12 cellular contexts compared by ENCODE assay signal in the genomic region with DNA sequence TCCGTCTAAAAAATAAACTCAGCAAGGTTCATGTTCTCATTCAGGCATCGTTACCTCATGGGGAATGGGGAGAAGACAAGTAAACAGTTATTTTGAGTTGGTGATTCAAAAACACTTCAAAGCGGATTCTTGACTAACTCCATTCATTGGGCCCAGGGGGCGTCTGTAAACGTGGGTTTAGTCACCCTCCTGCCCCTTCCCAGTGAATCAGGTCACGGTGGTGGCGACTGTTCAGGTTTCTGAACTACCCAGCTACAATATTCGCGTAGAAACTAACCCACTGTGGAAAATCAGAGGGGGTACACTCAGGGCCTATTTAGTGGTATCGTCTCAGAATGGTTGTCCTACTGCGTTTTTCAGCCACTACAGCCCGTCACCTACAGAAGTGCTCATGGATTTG. TPM values are rescaled to one million over a fixed set of nuclear protein-coding genes. Genes with fewer than 3 reads are reported as not detected.
DNase-seq lines count a peak whose midpoint lies in the region; ATAC-seq and TF ChIP-seq lines count a peak whose summit lies in the region.
"Had no signal": no experiment of that assay in that cellular context is flagged by ENCODE, and none has a peak within 500 bp of the region (broad histone marks: within the 10 kb centered on the region; RNA-seq: fewer than 3 reads in every experiment).

No MANE protein-coding gene starts in this region.

- no peak for TF ChIP-seq CTCF in WTC11 (IDR thresholded peaks at IDR 0.05)
- TF ChIP-seq CTCF in glutamatergic neuron (IDR thresholded peaks at IDR 0.05; ENCODE audit: partially characterized antibody, unreplicated experiment), result no peak

- H3K9ac ChIP-seq in skeletal muscle tissue (ENCODE audit: low read depth in 1 of 3, low read length in 3 of 3), result no peak overlapping the region

- intact Hi-C loops in activated CD4-positive, alpha-beta T cell treated with anti-CD3 and anti-CD28 coated beads, Interleukin-2, amount 10 ng/mL, durations not matched to agents 24 days and 14 days (cut with micrococcal nuclease), result no loop called here

- no peak overlapping the region for H3K27ac ChIP-seq in skeletal muscle tissue (ENCODE audit: low read depth, low read length)

- H3K9me3 Mint-ChIP-seq in activated CD4-positive, alpha-beta T cell treated with anti-CD3 and anti-CD28 coated beads, Interleukin-2, amount 10 ng/mL, durations not matched to agents 24 days and 14 days, result peaks cover 4% of the 10 kb centered on the region
- H3K9me3 Mint-ChIP-seq in WTC11 (no peaks in the 10 kb centered on the region), glutamatergic neuron (ENCODE audit: unreplicated experiment) (peaks cover 29% of the 10 kb centered on the region)

- H3K4me3 Mint-ChIP-seq in activated CD4-positive, alpha-beta T cell treated with anti-CD3 and anti-CD28 coated beads, Interleukin-2, amount 10 ng/mL, durations not matched to agents 24 days and 14 days, result no peak overlapping the region
- H3K4me3 Mint-ChIP-seq in WTC11 (peak overlapping the region; percentile 93), glutamatergic neuron (ENCODE audit: unreplicated experiment) (peak overlapping the region; percentile 94)

- peak overlapping the region in 2 of 3 donors; percentile 15 to 25 for H3K4me3 ChIP-seq in skeletal muscle tissue (ENCODE audit: low read length in 3 of 3)

- H3K9me3 ChIP-seq in skeletal muscle tissue (ENCODE audit: control insufficient read depth in 3 of 3, low read length in 3 of 3), result no peaks in the 10 kb centered on the region

- peaks cover 6 to 23% (median 20%) of the 10 kb centered on the region in 3 donors for H3K4me1 ChIP-seq in skeletal muscle tissue (ENCODE audit: control insufficient read depth in 3 of 3, insufficient read depth in 3 of 3, low read length in 3 of 3)

- H3K27me3 Mint-ChIP-seq in activated CD4-positive, alpha-beta T cell treated with anti-CD3 and anti-CD28 coated beads, Interleukin-2, amount 10 ng/mL, durations not matched to agents 24 days and 14 days, result peaks cover 70% of the 10 kb centered on the region
- peaks cover 57% of the 10 kb centered on the region for H3K27me3 Mint-ChIP-seq in WTC11 (ENCODE audit: low read depth)
- peaks cover 41% of the 10 kb centered on the region for H3K27me3 Mint-ChIP-seq in glutamatergic neuron (ENCODE audit: unreplicated experiment)

- peaks cover 3% of the 10 kb centered on the region for H3K36me3 Mint-ChIP-seq in activated CD4-positive, alpha-beta T cell treated with anti-CD3 and anti-CD28 coated beads, Interleukin-2, amount 10 ng/mL, durations not matched to agents 24 days and 14 days (ENCODE audit: low read depth)
- H3K36me3 Mint-ChIP-seq in WTC11 (no peaks in the 10 kb centered on the region), glutamatergic neuron (ENCODE audit: unreplicated experiment) (peaks cover 9% of the 10 kb centered on the region)

- H3K27ac Mint-ChIP-seq in activated CD4-positive, alpha-beta T cell treated with anti-CD3 and anti-CD28 coated beads, Interleukin-2, amount 10 ng/mL, durations not matched to agents 24 days and 14 days, result no peak overlapping the region
- H3K27ac Mint-ChIP-seq in WTC11 (no peak overlapping the region), glutamatergic neuron (ENCODE audit: unreplicated experiment) (no peak overlapping the region)

- CTCF ChIA-PET in WTC11 (lab: Charles Lee), result interaction anchor here (0.5 to 1.3 kb wide), 3 partner anchors 17 to 31 kb away, joined by 3 to 6 read pairs (median 3); no protein-coding TSS in a partner anchor

- H3K27me3 ChIP-seq in skeletal muscle tissue (ENCODE audit: control insufficient read depth in 3 of 3, insufficient read depth in 3 of 3, low read length in 3 of 3), result peaks cover 0 to 55% (median 45%) of the 10 kb centered on the region in 3 donors

- H3K36me3 ChIP-seq in skeletal muscle tissue (ENCODE audit: control insufficient read depth in 3 of 3, insufficient read depth in 3 of 3, low read length in 3 of 3), result no peaks in the 10 kb centered on the region

- H3K4me1 Mint-ChIP-seq in activated CD4-positive, alpha-beta T cell treated with anti-CD3 and anti-CD28 coated beads, Interleukin-2, amount 10 ng/mL, durations not matched to agents 24 days and 14 days, result peaks cover 58% of the 10 kb centered on the region
- H3K4me1 Mint-ChIP-seq in WTC11 (peaks cover 38% of the 10 kb centered on the region), glutamatergic neuron (ENCODE audit: low read depth, unreplicated experiment) (peaks cover 8% of the 10 kb centered on the region)

- POLR2A ChIA-PET in WTC11 (lab: Charles Lee), result interaction anchor here (0.6 to 0.7 kb wide), 2 partner anchors 56 to 247 kb away, joined by 3 read pairs; no protein-coding TSS in a partner anchor

- peak; percentile 46 for DNase-seq in activated CD4-positive, alpha-beta T cell treated with anti-CD3 and anti-CD28 coated beads for 48 hours
- no peak for DNase-seq in activated CD4-positive, alpha-beta T cell treated with anti-CD3 and anti-CD28 coated beads, Interleukin-2, amount 10 ng/mL, durations not matched to agents 24 days and 14 days
- DNase-seq in WTC11 (ENCODE audit: low spot score) (no peak), glutamatergic neuron (no peak), medulla oblongata (ENCODE audit: extremely low spot score) (no peak)
- DNase-seq: GF-D8; NCI-H774; stimulated activated naive CD4-positive, alpha-beta T cell treated with Interleukin-2 at 50 U/mL for 16 hours had no signal

- ATAC-seq in WTC11 (no peak), GM21381 (IDR thresholded peaks at IDR 0.05; ENCODE audit: unreplicated experiment) (no peak), HG03354 (IDR thresholded peaks at IDR 0.05; ENCODE audit: poor library complexity, severe bottlenecking, unreplicated experiment) (no peak)

TF ChIP-seq in WTC11, 78 proteins besides CTCF, POLR2A, EP300 and RAD21:
- TF ChIP-seq NR1H2 (CRISPR knock-in tag; IDR thresholded peaks at IDR 0.05), result no peak
- TF ChIP-seq EMX1 (CRISPR knock-in tag; IDR thresholded peaks at IDR 0.05), result no peak
- 0 out of 2 replicates have a peak, but pooled peaks have one; percentile 17 for TF ChIP-seq ZNF121 (CRISPR knock-in tag; IDR thresholded peaks at IDR 0.05)
- no peak for TF ChIP-seq RORB (CRISPR knock-in tag; IDR thresholded peaks at IDR 0.05)
- TF ChIP-seq, protein P1, sequence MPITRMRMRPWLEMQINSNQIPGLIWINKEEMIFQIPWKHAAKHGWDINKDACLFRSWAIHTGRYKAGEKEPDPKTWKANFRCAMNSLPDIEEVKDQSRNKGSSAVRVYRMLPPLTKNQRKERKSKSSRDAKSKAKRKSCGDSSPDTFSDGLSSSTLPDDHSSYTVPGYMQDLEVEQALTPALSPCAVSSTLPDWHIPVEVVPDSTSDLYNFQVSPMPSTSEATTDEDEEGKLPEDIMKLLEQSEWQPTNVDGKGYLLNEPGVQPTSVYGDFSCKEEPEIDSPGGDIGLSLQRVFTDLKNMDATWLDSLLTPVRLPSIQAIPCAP (CRISPR knock-in tag; IDR thresholded peaks at IDR 0.05), result no peak

RNA-seq across cellular contexts. Expression of a gene that starts 15.2 kb away (rescaled TPM):
- not detected in 2 replicates for total RNA-seq in activated CD4-positive, alpha-beta T cell treated with anti-CD3 and anti-CD28 coated beads, Interleukin-2, amount 10 ng/mL, durations not matched to agents 24 days and 14 days
- not detected in 3 replicates for total RNA-seq in WTC11 (2021)
- not detected for total RNA-seq in glutamatergic neuron (ENCODE audit: unreplicated experiment)
- total RNA-seq in skeletal muscle tissue, result not detected
- total RNA-seq: mucosa of gallbladder had no signal

RNA-seq across cellular contexts. Expression of a gene that starts 35.1 kb away (rescaled TPM):
- not detected in 2 replicates for total RNA-seq in activated CD4-positive, alpha-beta T cell treated with anti-CD3 and anti-CD28 coated beads, Interleukin-2, amount 10 ng/mL, durations not matched to agents 24 days and 14 days
- total RNA-seq in WTC11 (2021) (not detected in 3 replicates), glutamatergic neuron (ENCODE audit: unreplicated experiment) (not detected), skeletal muscle tissue (not detected)
- total RNA-seq: mucosa of gallbladder had no signal

RNA-seq across cellular contexts. Expression of a gene that starts 38.5 kb away (rescaled TPM):
- total RNA-seq in activated CD4-positive, alpha-beta T cell treated with anti-CD3 and anti-CD28 coated beads, Interleukin-2, amount 10 ng/mL, durations not matched to agents 24 days and 14 days, result not detected in 2 replicates
- total RNA-seq in WTC11 (2021) (not detected in 3 replicates), glutamatergic neuron (ENCODE audit: unreplicated experiment) (not detected), skeletal muscle tissue (not detected)
- total RNA-seq: mucosa of gallbladder had no signal

RNA-seq across cellular contexts. Expression of a gene that starts 58.1 kb away (rescaled TPM):
- 0.24 and 0.26 TPM in 2 replicates for total RNA-seq in activated CD4-positive, alpha-beta T cell treated with anti-CD3 and anti-CD28 coated beads, Interleukin-2, amount 10 ng/mL, durations not matched to agents 24 days and 14 days
- total RNA-seq in WTC11 (2021), result 1.0 to 2.8 TPM (median 2.4 TPM) in 3 replicates
- 1.7 TPM for total RNA-seq in glutamatergic neuron (ENCODE audit: unreplicated experiment)
- total RNA-seq in skeletal muscle tissue, result 17.7 TPM
